ENCODE assay signal across 24 cellular contexts in genomic region chr2:26532301-26533250, GRCh38. TPM values are rescaled to one million over a fixed set of nuclear protein-coding genes. Genes with fewer than 3 reads are reported as not detected.
"Had no signal": no experiment of that assay in that cellular context is flagged by ENCODE, and none has a peak within 500 bp of the region (broad histone marks: within the 10 kb centered on the region; RNA-seq: fewer than 3 reads in every experiment).

No MANE protein-coding gene starts in this region.

- H3K36me3 ChIP-seq: left lung, tibial artery, vagina had no signal

- ATAC-seq: activated CD8-positive, alpha-beta T cell treated with anti-CD3 and anti-CD28 coated beads for 36 hours; body of pancreas; left lung had no signal

- H3K27me3 ChIP-seq: body of pancreas, left lung, vagina had no signal

- H3K4me3 ChIP-seq: body of pancreas, coronary artery, left lung, tibial artery, vagina had no signal

- H3K79me2 ChIP-seq: parathyroid adenoma had no signal

- H3K9me3 ChIP-seq: body of pancreas, left lung, tibial artery, vagina had no signal

- H3K9ac ChIP-seq: parathyroid adenoma had no signal

- H2AFZ ChIP-seq: parathyroid adenoma had no signal

- H3K27ac ChIP-seq: body of pancreas, coronary artery, left lung, parathyroid adenoma, tibial artery, vagina had no signal

- DNase-seq: activated CD4-positive, alpha-beta T cell treated with anti-CD3 and anti-CD28 coated beads, Interleukin-2, amount 10 ng/mL, durations not matched to agents 24 days and 14 days; activated CD8-positive, alpha-beta memory T cell treated with anti-CD3 and anti-CD28 coated beads, Interleukin-2, amount 50 U/mL, for 4 hours; activated CD8-positive, alpha-beta T cell treated with anti-CD3 and anti-CD28 coated beads for 36 hours; activated gamma-delta T cell treated with Interleukin-2 at 50 U/mL for 16 hours; activated naive CD8-positive, alpha-beta T cell treated with anti-CD3 and anti-CD28 coated beads for 36 hours; activated T-cell treated with anti-CD3 and anti-CD28 coated beads, Interleukin-2, amount 50 U/mL, for 48 hours; amniotic stem cell; body of pancreas; central memory CD4-positive, alpha-beta T cell; erythroblast; foreskin melanocyte; glutamatergic neuron; hypothalamus; stimulated activated CD4-positive, alpha-beta T cell treated with anti-CD3 and anti-CD28 coated beads, Interleukin-12 subunit alpha, Interleukin-12 subunit beta, amount 100 ng/mL, for 4 hours; stimulated activated CD4-positive, alpha-beta T cell treated with anti-CD3 and anti-CD28 coated beads, Interleukin-1b, Interleukin-23, amount 100 ng/mL, for 48 hours; stimulated activated CD8-positive, alpha-beta memory T cell treated with anti-CD3 and anti-CD28 coated beads, Interleukin-4, amount 100 ng/mL, for 48 hours; stimulated activated naive CD4-positive, alpha-beta T cell treated with Interleukin-2 at 50 U/mL for 16 hours had no signal

- H3K4me1 ChIP-seq: body of pancreas, left lung, vagina had no signal

- FAIRE-seq: endometrium, keratinocyte had no signal

RNA-seq across cellular contexts. Expression of gene OTOF, which starts 54.7 kb away (rescaled TPM):
- polyA plus RNA-seq: keratinocyte had no signal
